In genomic region chr1:223364685-223365382, GRCh38 we compare ENCODE assay signal across 9 cellular contexts. TPM values are rescaled to one million over a fixed set of nuclear protein-coding genes. Genes with fewer than 3 reads are reported as not detected.
DNase-seq lines count a peak whose midpoint lies in the region; ATAC-seq and TF ChIP-seq lines count a peak whose summit lies in the region.
"Had no signal": no experiment of that assay in that cellular context is flagged by ENCODE, and none has a peak within 500 bp of the region (broad histone marks: within the 10 kb centered on the region; RNA-seq: fewer than 3 reads in every experiment).

No MANE protein-coding gene starts in this region.

- no peaks in the 10 kb centered on the region for H3K36me3 Mint-ChIP-seq in MCF 10A (ENCODE audit: insufficient read depth, unreplicated experiment)

- no peak overlapping the region for H3K27ac Mint-ChIP-seq in MCF 10A (ENCODE audit: low read depth, unreplicated experiment)

- peaks cover 15 to 66% of the 10 kb centered on the region in 2 donors for H3K27me3 ChIP-seq in left lung

- ATAC-seq in GM19467 (IDR thresholded peaks at IDR 0.05; ENCODE audit: unreplicated experiment) (peak; percentile 26), left lung (peak; percentile 16), GM18498 (IDR thresholded peaks at IDR 0.05; ENCODE audit: unreplicated experiment) (no peak), GM18909 (IDR thresholded peaks at IDR 0.05; ENCODE audit: poor library complexity, unreplicated experiment) (no peak)

- no peaks in the 10 kb centered on the region for H3K36me3 ChIP-seq in left lung

- H3K9me3 Mint-ChIP-seq in MCF 10A (ENCODE audit: unreplicated experiment) = no peaks in the 10 kb centered on the region

- H3K4me3 ChIP-seq in left lung = peak overlapping the region; percentile 15 to 43

- peak; percentile 27 for DNase-seq in NCI-H69 (lab: John Stamatoyannopoulos, UW)
- no peak for DNase-seq in MCF 10A (ENCODE audit: unreplicated experiment)
- peak in 1 of 2 donors; percentile 74 for DNase-seq in left lung
- DNase-seq in stimulated activated naive CD4-positive, alpha-beta T cell (lab: John Stamatoyannopoulos, UW) = peak in 4 of 6 experiments; percentile 27 to 34 (median 27)
- no peak for DNase-seq in NOMO-1 treated with DMSO at 0.1 percent for 48 hours (lab: John Stamatoyannopoulos, UW; ENCODE audit: unreplicated experiment)

- no peak for TF ChIP-seq CTCF in MCF 10A (IDR thresholded peaks at IDR 0.05; ENCODE audit: unreplicated experiment)
- no peak for TF ChIP-seq CTCF in left lung (IDR thresholded peaks at IDR 0.05)

- no peak overlapping the region for H3K27ac ChIP-seq in left lung

- no peaks in the 10 kb centered on the region for H3K9me3 ChIP-seq in left lung

- H3K27me3 Mint-ChIP-seq in MCF 10A (ENCODE audit: insufficient read depth, unreplicated experiment) = peaks cover 77% of the 10 kb centered on the region

- intact Hi-C loops in MCF 10A (cut with micrococcal nuclease) (no loop called here), left lung (cut with DNase I) (no loop called here)

- no TSS peak for BruUV-seq in MCF 10A (replicated peaks; lab: Mats Ljungman, UMichigan)

- CTCF ChIA-PET in MCF 10A (lab: Yijun Ruan, JAX) = interaction anchor here (0.9 to 9.1 kb wide), 3 partner anchors 229 to 241 kb away, joined by 3 to 171 read pairs (median 4); no protein-coding TSS in a partner anchor

- POLR2A ChIA-PET in MCF 10A (lab: Yijun Ruan, JAX) = interaction anchor here (1.4 kb wide), 1 partner anchor 12 kb away, joined by 5 read pairs; no protein-coding TSS in a partner anchor

- H3K4me1 Mint-ChIP-seq in MCF 10A (ENCODE audit: insufficient read depth, unreplicated experiment) = no peaks in the 10 kb centered on the region

- peaks cover 15 to 19% of the 10 kb centered on the region in 2 donors for H3K4me1 ChIP-seq in left lung

- peak overlapping the region; percentile 61 for H3K4me3 Mint-ChIP-seq in MCF 10A (ENCODE audit: unreplicated experiment)

RNA-seq across cellular contexts. Expression of gene SUSD4, which starts 0.9 kb away (rescaled TPM):
- total RNA-seq in MCF 10A (2022) (0.42 and 2.3 TPM in 2 replicates), left lung (1 to 10 TPM; 2.0 to 3.9 TPM)

RNA-seq across cellular contexts. Expression of gene CCDC185, which starts 28.4 kb away (rescaled TPM):
- total RNA-seq in MCF 10A (2022) = not detected in 2 replicates
- not detected for total RNA-seq in left lung
- total RNA-seq: dermis microvascular lymphatic vessel endothelial cell had no signal

Comparison
In these comparisons a context has a peak if more than half of its experiments do, and no peak if none do; other contexts are left out.
1. ATAC-seq: peak in GM19467 (single experiment) and left lung (single experiment); none in GM18498 (single experiment) and GM18909 (single experiment).
2. DNase-seq: peak in NCI-H69 (single experiment) and stimulated activated naive CD4-positive, alpha-beta T cell (4 of 6); none in MCF 10A (single experiment) and NOMO-1 treated with DMSO at 0.1 percent for 48 hours (single experiment).